11 cellular contexts compared by ENCODE assay signal in the genomic region with DNA sequence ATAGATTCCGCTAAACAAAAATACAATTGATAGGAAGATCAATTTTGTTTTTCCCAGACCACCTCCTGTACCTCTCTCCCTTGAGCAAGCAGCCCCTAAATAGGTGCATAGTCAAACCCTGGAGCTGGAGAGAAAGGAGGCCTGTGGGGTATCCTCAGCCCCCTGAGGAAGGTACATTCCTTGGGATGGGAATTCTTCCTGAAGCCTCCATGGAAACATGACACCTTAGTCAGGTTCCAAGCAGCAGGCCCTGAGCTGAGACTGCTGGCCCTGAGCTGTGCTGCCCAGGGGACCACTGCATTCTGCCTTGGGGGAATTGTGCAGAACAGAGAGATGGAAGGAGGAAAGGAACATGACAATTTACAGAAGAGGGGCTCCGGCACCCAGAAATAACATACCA. TPM values are rescaled to one million over a fixed set of nuclear protein-coding genes. Genes with fewer than 3 reads are reported as not detected.
DNase-seq lines count a peak whose midpoint lies in the region; ATAC-seq and TF ChIP-seq lines count a peak whose summit lies in the region.
"Had no signal": no experiment of that assay in that cellular context is flagged by ENCODE, and none has a peak within 500 bp of the region (broad histone marks: within the 10 kb centered on the region; RNA-seq: fewer than 3 reads in every experiment).

No MANE protein-coding gene starts in this region.

- no peaks in the 10 kb centered on the region for H3K27me3 ChIP-seq in A673 (replicated peaks; ENCODE audit: insufficient read depth, low read depth, low read length, poor library complexity)
- H3K27me3 ChIP-seq: esophagus muscularis mucosa had no signal

- peaks cover 66% of the 10 kb centered on the region for H3K4me1 ChIP-seq in A673 (ENCODE audit: insufficient read depth, low read length, poor library complexity, severe bottlenecking)

- ATAC-seq in omental fat pad (ENCODE audit: low FRiP score) (no peak), GM18870 (IDR thresholded peaks at IDR 0.05; ENCODE audit: unreplicated experiment) (no peak)

- intact Hi-C loops in A673 (cut with micrococcal nuclease; ENCODE audit: unreplicated experiment): no loop called here

- H3K4me3 ChIP-seq in A673 (ENCODE audit: low read depth, low read length, poor library complexity, severe bottlenecking) (no peak overlapping the region), GM12864 (ENCODE audit: low read depth, low read length) (peak overlapping the region; percentile 30)
- H3K4me3 ChIP-seq: esophagus muscularis mucosa had no signal

- no peak for TF ChIP-seq CTCF in A673 (conservative IDR thresholded peaks at IDR 0.05; ENCODE audit: low read depth, low read length)
- no peak for TF ChIP-seq CTCF in GM12864 (IDR thresholded peaks at IDR 0.05; ENCODE audit: low read depth, low read length, missing control alignments)
- TF ChIP-seq CTCF in omental fat pad (IDR thresholded peaks at IDR 0.05): no peak

- H3K36me3 Mint-ChIP-seq in activated CD4-positive, alpha-beta memory T cell treated with anti-CD3 and anti-CD28 coated beads, Interleukin-2, amount 10 ng/mL, durations not matched to agents 7 days and 5 days (ENCODE audit: low read depth): peaks cover 86% of the 10 kb centered on the region

- H3K27ac ChIP-seq in A673 (ENCODE audit: low read depth, low read length, poor library complexity, severe bottlenecking): peak overlapping the region; percentile 91

- peak overlapping the region; percentile 86 for H3K4me3 Mint-ChIP-seq in activated CD4-positive, alpha-beta memory T cell treated with anti-CD3 and anti-CD28 coated beads, Interleukin-2, amount 10 ng/mL, durations not matched to agents 7 days and 5 days

- no TSS peak for BruUV-seq in A673 (replicated peaks; lab: Mats Ljungman, UMichigan)

- CTCF ChIA-PET in A673 (lab: Charles Lee): no interaction called here
- CTCF ChIA-PET in activated CD4-positive, alpha-beta memory T cell treated with anti-CD3 and anti-CD28 coated beads, Interleukin-2, amount 10 ng/mL, durations not matched to agents 7 days and 5 days (lab: Charles Lee): interaction anchor here (1.5 to 1.6 kb wide), 3 partner anchors 8 to 60 kb away, joined by 4 to 5 read pairs (median 5); no protein-coding TSS in a partner anchor

- H3K4me1 Mint-ChIP-seq in activated CD4-positive, alpha-beta memory T cell treated with anti-CD3 and anti-CD28 coated beads, Interleukin-2, amount 10 ng/mL, durations not matched to agents 7 days and 5 days: peaks cover 62% of the 10 kb centered on the region

- DNase-seq in A673 (ENCODE audit: low spot score): no peak
- no peak for DNase-seq in GM12864 (ENCODE audit: low read depth)
- no peak for DNase-seq in activated CD4-positive, alpha-beta memory T cell treated with anti-CD3 and anti-CD28 coated beads, Interleukin-2, amount 10 ng/mL, durations not matched to agents 7 days and 5 days
- peak; percentile 67 for DNase-seq in iPS-NIHi7 (ENCODE audit: extremely low spot score)
- DNase-seq in omental fat pad (ENCODE audit: low spot score): no peak
- no peak for DNase-seq in cortex of kidney (lab: John Stamatoyannopoulos, UW)
- no peak for DNase-seq in NCI-H1048 (lab: John Stamatoyannopoulos, UW)
- DNase-seq: DMS 273 treated with DMSO at 0.1 percent for 48 hours, mammary epithelial cell had no signal

- no peaks in the 10 kb centered on the region for H3K9me3 ChIP-seq in A673 (ENCODE audit: low read depth, low read length, poor library complexity, severe bottlenecking)
- H3K9me3 ChIP-seq: esophagus muscularis mucosa had no signal

- H3K27ac Mint-ChIP-seq in activated CD4-positive, alpha-beta memory T cell treated with anti-CD3 and anti-CD28 coated beads, Interleukin-2, amount 10 ng/mL, durations not matched to agents 7 days and 5 days: peak overlapping the region; percentile 93

- POLR2A ChIA-PET in A673 (lab: Charles Lee; ENCODE audit: low non-redundant PET): no interaction called here
- POLR2A ChIA-PET in activated CD4-positive, alpha-beta memory T cell treated with anti-CD3 and anti-CD28 coated beads, Interleukin-2, amount 10 ng/mL, durations not matched to agents 7 days and 5 days (lab: Charles Lee): interaction anchor here (0.7 to 7.6 kb wide), 7 partner anchors 11 to 263 kb away, joined by 4 to 136 read pairs (median 6); a partner anchor contains a TSS

- no peaks in the 10 kb centered on the region for H3K27me3 Mint-ChIP-seq in activated CD4-positive, alpha-beta memory T cell treated with anti-CD3 and anti-CD28 coated beads, Interleukin-2, amount 10 ng/mL, durations not matched to agents 7 days and 5 days

- H3K9me3 Mint-ChIP-seq in activated CD4-positive, alpha-beta memory T cell treated with anti-CD3 and anti-CD28 coated beads, Interleukin-2, amount 10 ng/mL, durations not matched to agents 7 days and 5 days: no peaks in the 10 kb centered on the region

- peaks cover 9% of the 10 kb centered on the region for H3K36me3 ChIP-seq in A673 (ENCODE audit: insufficient read depth, low read length, poor library complexity, severe bottlenecking)

RNA-seq across cellular contexts. Expression of a gene that starts 7.4 kb away (rescaled TPM):
- 265 and 277 TPM in 2 replicates for total RNA-seq in A673 (2021)
- total RNA-seq in activated CD4-positive, alpha-beta memory T cell treated with anti-CD3 and anti-CD28 coated beads, Interleukin-2, amount 10 ng/mL, durations not matched to agents 7 days and 5 days: 100 to 1,000 TPM; 477 to 494 TPM
- 100 to 1,000 TPM; 140 to 345 (median 164) TPM for total RNA-seq in omental fat pad

RNA-seq across cellular contexts. Expression of a gene that starts 30.2 kb away (rescaled TPM):
- not detected in 2 replicates for total RNA-seq in A673 (2021)
- total RNA-seq in activated CD4-positive, alpha-beta memory T cell treated with anti-CD3 and anti-CD28 coated beads, Interleukin-2, amount 10 ng/mL, durations not matched to agents 7 days and 5 days: not detected
- total RNA-seq in omental fat pad: not detected
- total RNA-seq: esophagus muscularis mucosa, mammary epithelial cell had no signal

RNA-seq across cellular contexts. Expression of a gene that starts 35.3 kb away (rescaled TPM):
- 1.3 and 2.8 TPM in 2 replicates for total RNA-seq in A673 (2021)
- 1 to 10 TPM; 6.1 TPM for total RNA-seq in activated CD4-positive, alpha-beta memory T cell treated with anti-CD3 and anti-CD28 coated beads, Interleukin-2, amount 10 ng/mL, durations not matched to agents 7 days and 5 days
- 1 to 10 TPM; 3.7 to 9.2 (median 6.8) TPM for total RNA-seq in omental fat pad
